In genomic region chr12:6493580-6494350, GRCh38 we compare ENCODE assay signal across 8 cellular contexts. TPM values are rescaled to one million over a fixed set of nuclear protein-coding genes. Genes with fewer than 3 reads are reported as not detected.
DNase-seq lines count a peak whose midpoint lies in the region; ATAC-seq and TF ChIP-seq lines count a peak whose summit lies in the region.

TSS of gene NCAPD2 (plus strand) at chr12:6494102. CDS start at chr12:6495099, 997 bp downstream.

- H3K4me3 Mint-ChIP-seq in activated naive CD8-positive, alpha-beta T cell treated with anti-CD3 and anti-CD28 coated beads for 36 hours: peak within 1 kb of the TSS; percentile 89

- no peaks in the 10 kb centered on the region for H3K9me3 ChIP-seq in ovary
- no peaks in the 10 kb centered on the region for H3K9me3 ChIP-seq in thyroid gland

- 0 to 1% (median 0%) methylated on average over 34 to 54 of the region's 54 CpGs for WGBS in ovary, 3 donors
- 0% methylated on average over 27 to 35 of the region's 54 CpGs for WGBS in thyroid gland, 2 donors

- TF ChIP-seq POLR2A in ovary (IDR thresholded peaks at IDR 0.05) (no peak), thyroid gland (IDR thresholded peaks at IDR 0.05) (no peak)

- H3K4me3 ChIP-seq in GM12864 (ENCODE audit: low read depth, low read length): peak within 1 kb of the TSS; percentile 90
- H3K4me3 ChIP-seq in ovary: peak within 1 kb of the TSS; percentile 82
- peak within 1 kb of the TSS; percentile 53 to 99 (median 82) for H3K4me3 ChIP-seq in thyroid gland (replicated peaks in 1 of 3)

- peak within 1 kb of the TSS; percentile 98 for H3K27ac Mint-ChIP-seq in activated naive CD8-positive, alpha-beta T cell treated with anti-CD3 and anti-CD28 coated beads for 36 hours

- no peaks in the 10 kb centered on the region for H3K9me3 Mint-ChIP-seq in activated naive CD8-positive, alpha-beta T cell treated with anti-CD3 and anti-CD28 coated beads for 36 hours

- peaks cover 33% of the 10 kb centered on the region for H3K36me3 Mint-ChIP-seq in activated naive CD8-positive, alpha-beta T cell treated with anti-CD3 and anti-CD28 coated beads for 36 hours

- TF ChIP-seq CTCF in GM12864 (IDR thresholded peaks at IDR 0.05; ENCODE audit: low read depth, low read length, missing control alignments) (peak; percentile 33), ovary (IDR thresholded peaks at IDR 0.05) (peak in 2 of 3 donors; percentile 60 to 83), thyroid gland (IDR thresholded peaks at IDR 0.05) (peak in 4 of 6 experiments; percentile 31 to 67 (median 63))

- H3K27me3 ChIP-seq in ovary (no peaks in the 10 kb centered on the region), thyroid gland (no peaks in the 10 kb centered on the region)

- intact Hi-C loops in head of caudate nucleus (cut with DNase I): loop anchor here (2.0 kb wide), 1 partner anchor 39 kb away; no protein-coding TSS in a partner anchor
- intact Hi-C loops in ovary (cut with DNase I): no loop called here
- intact Hi-C loops in thyroid gland (cut with DNase I): loop anchor here (2.0 kb wide), 1 partner anchor 43 kb away; no protein-coding TSS in a partner anchor

- no peaks in the 10 kb centered on the region for H3K27me3 Mint-ChIP-seq in activated naive CD8-positive, alpha-beta T cell treated with anti-CD3 and anti-CD28 coated beads for 36 hours

- peak; percentile 90 for DNase-seq in GM12864 (ENCODE audit: low read depth)
- DNase-seq in NCI-H1105 (lab: John Stamatoyannopoulos, UW): peak; percentile 98
- DNase-seq in SKM-1 treated with dmso at 0.1 percent for 144 hours (lab: John Stamatoyannopoulos, UW; ENCODE audit: unreplicated experiment): peak; percentile 80
- peak; percentile 96 for DNase-seq in activated naive CD8-positive, alpha-beta T cell treated with anti-CD3 and anti-CD28 coated beads for 36 hours
- peak; percentile 90 to 99 (median 97) for DNase-seq in head of caudate nucleus
- peak; percentile 87 to 95 (median 91) for DNase-seq in ovary
- peak; percentile 96 for DNase-seq in thyroid gland

- H3K4me1 Mint-ChIP-seq in activated naive CD8-positive, alpha-beta T cell treated with anti-CD3 and anti-CD28 coated beads for 36 hours: peaks cover 32% of the 10 kb centered on the region

- peak; percentile 80 for ATAC-seq in HG02623 (IDR thresholded peaks at IDR 0.05; ENCODE audit: unreplicated experiment)

- H3K27ac ChIP-seq in ovary (peak within 1 kb of the TSS; percentile 47 to 93), thyroid gland (peak within 1 kb of the TSS; percentile 71 to 98 (median 93))

- H3K4me1 ChIP-seq in ovary (ENCODE audit: insufficient read depth) (peaks cover 7% of the 10 kb centered on the region), thyroid gland (peaks cover 15 to 18% of the 10 kb centered on the region in 2 donors)

- no peaks in the 10 kb centered on the region for H3K36me3 ChIP-seq in ovary
- peaks cover 0 to 3% of the 10 kb centered on the region in 2 donors for H3K36me3 ChIP-seq in thyroid gland

- TF ChIP-seq EP300 in ovary (IDR thresholded peaks at IDR 0.05): no peak

RNA-seq across cellular contexts. Expression of gene NCAPD2, which starts in this region (rescaled TPM):
- total RNA-seq in activated naive CD8-positive, alpha-beta T cell treated with anti-CD3 and anti-CD28 coated beads for 36 hours: 100 to 1,000 TPM; 167 to 171 TPM
- 10 to 100 TPM; 11.5 to 19.5 (median 16.4) TPM for total RNA-seq in ovary
- 10 to 100 TPM in 1 of 2 donors, 1 to 10 TPM in 1; 8.8 to 19.4 TPM for polyA plus RNA-seq in ovary
- 10 to 100 TPM; 22.4 to 31.8 (median 28.6) TPM for total RNA-seq in thyroid gland

Comparison
In these comparisons a context has a peak if more than half of its experiments do, and no peak if none do; other contexts are left out.
1. Peak in every context shown above with its lines: DNase-seq, ATAC-seq, H3K4me3 ChIP-seq and H3K27ac ChIP-seq.
2. RNA of gene NCAPD2 (total RNA-seq): 167 to 171 TPM in activated naive CD8-positive, alpha-beta T cell treated with anti-CD3 and anti-CD28 coated beads for 36 hours; 22.4 to 31.8 TPM in thyroid gland and 11.5 to 19.5 TPM in ovary; every median in the first group is over 4 times any median in the second.
3. intact Hi-C loops: an anchor here in head of caudate nucleus (2.0 kb wide) and thyroid gland (2.0 kb wide); none called in ovary.